Comparison of ENCODE assay signal across 1 cellular context in the genomic region with DNA sequence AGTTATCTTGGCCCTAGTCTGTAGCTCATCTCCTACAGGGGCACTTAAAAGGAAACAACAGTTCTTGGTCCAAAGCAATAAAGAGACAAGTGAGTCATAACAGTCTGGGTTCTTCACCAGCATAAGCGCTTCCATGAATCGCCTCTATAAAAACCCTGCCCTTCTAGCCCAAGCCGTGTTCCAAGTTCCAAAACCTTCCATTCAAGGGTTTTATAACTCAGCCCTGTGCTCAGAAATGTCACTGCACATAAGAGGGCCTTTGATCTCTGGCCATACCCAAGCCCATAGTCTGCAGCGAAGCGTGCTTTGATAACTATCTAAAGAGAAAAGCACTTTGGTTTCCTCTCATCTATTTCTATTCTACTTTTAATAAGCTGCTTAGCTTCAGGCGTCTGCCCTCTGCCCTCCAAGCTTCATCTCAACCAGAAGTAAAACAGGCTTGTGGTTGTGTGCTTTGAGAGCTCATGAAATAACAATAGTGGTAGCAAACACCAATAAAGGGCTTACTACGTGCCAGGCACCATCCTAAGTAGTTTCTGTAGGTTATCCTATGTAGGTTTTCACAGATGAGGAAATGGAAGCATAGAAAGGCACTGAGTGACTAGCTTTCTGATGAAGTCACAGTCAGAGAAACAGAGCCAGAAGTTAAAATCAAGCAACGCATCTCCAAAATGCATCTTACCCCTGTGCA.
TF ChIP-seq lines count a peak whose summit lies in the region.

No MANE protein-coding gene starts in this region.

TF ChIP-seq in SK-N-SH, 30 proteins besides CTCF, POLR2A, EP300 and RAD21 (continued from another document):
- TF ChIP-seq EZH2phosphoT487 (IDR thresholded peaks at IDR 0.05; ENCODE audit: borderline replicate concordance, low read depth) (no peak), FOXM1 (IDR thresholded peaks at IDR 0.05; ENCODE audit: low read depth) (no peak), NRF1 (IDR thresholded peaks at IDR 0.05; ENCODE audit: low read depth, low read length) (no peak), FOSL2 (IDR thresholded peaks at IDR 0.05; ENCODE audit: borderline replicate concordance, low read depth) (peak; percentile 50; the same call in 1 of the 2 replicates), GATA2 (CRISPR knock-in tag; IDR thresholded peaks at IDR 0.05) (no peak), RCOR1 (IDR thresholded peaks at IDR 0.05; ENCODE audit: low read length) (no peak), CHD2 (IDR thresholded peaks at IDR 0.05; ENCODE audit: low read length, partially characterized antibody) (no peak), YY1 (IDR thresholded peaks at IDR 0.05; ENCODE audit: low read depth) (no peak), RXRA (IDR thresholded peaks at IDR 0.05; ENCODE audit: borderline replicate concordance, low read depth) (no peak), MEF2A (IDR thresholded peaks at IDR 0.05; ENCODE audit: borderline replicate concordance, low read depth) (no peak), MXI1 (IDR thresholded peaks at IDR 0.05; ENCODE audit: low read depth, low read length) (no peak), TEAD4 (IDR thresholded peaks at IDR 0.05; ENCODE audit: borderline replicate concordance, insufficient read depth) (no peak), SMC3 (IDR thresholded peaks at IDR 0.05; ENCODE audit: low read depth, low read length) (no peak), POLR2AphosphoS5 (IDR thresholded peaks at IDR 0.05; ENCODE audit: low read depth, low read length) (no peak)
- TF ChIP-seq, protein P1, sequence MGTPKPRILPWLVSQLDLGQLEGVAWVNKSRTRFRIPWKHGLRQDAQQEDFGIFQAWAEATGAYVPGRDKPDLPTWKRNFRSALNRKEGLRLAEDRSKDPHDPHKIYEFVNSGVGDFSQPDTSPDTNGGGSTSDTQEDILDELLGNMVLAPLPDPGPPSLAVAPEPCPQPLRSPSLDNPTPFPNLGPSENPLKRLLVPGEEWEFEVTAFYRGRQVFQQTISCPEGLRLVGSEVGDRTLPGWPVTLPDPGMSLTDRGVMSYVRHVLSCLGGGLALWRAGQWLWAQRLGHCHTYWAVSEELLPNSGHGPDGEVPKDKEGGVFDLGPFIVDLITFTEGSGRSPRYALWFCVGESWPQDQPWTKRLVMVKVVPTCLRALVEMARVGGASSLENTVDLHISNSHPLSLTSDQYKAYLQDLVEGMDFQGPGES (IDR thresholded peaks at IDR 0.05; ENCODE audit: low read depth, low read length): no peak
- TF ChIP-seq, protein P2, sequence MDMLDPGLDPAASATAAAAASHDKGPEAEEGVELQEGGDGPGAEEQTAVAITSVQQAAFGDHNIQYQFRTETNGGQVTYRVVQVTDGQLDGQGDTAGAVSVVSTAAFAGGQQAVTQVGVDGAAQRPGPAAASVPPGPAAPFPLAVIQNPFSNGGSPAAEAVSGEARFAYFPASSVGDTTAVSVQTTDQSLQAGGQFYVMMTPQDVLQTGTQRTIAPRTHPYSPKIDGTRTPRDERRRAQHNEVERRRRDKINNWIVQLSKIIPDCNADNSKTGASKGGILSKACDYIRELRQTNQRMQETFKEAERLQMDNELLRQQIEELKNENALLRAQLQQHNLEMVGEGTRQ (IDR thresholded peaks at IDR 0.05; ENCODE audit: borderline replicate concordance, low read depth, low read length): no peak
- TF ChIP-seq, protein P3, sequence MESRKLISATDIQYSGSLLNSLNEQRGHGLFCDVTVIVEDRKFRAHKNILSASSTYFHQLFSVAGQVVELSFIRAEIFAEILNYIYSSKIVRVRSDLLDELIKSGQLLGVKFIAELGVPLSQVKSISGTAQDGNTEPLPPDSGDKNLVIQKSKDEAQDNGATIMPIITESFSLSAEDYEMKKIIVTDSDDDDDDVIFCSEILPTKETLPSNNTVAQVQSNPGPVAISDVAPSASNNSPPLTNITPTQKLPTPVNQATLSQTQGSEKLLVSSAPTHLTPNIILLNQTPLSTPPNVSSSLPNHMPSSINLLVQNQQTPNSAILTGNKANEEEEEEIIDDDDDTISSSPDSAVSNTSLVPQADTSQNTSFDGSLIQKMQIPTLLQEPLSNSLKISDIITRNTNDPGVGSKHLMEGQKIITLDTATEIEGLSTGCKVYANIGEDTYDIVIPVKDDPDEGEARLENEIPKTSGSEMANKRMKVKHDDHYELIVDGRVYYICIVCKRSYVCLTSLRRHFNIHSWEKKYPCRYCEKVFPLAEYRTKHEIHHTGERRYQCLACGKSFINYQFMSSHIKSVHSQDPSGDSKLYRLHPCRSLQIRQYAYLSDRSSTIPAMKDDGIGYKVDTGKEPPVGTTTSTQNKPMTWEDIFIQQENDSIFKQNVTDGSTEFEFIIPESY (IDR thresholded peaks at IDR 0.05; ENCODE audit: borderline replicate concordance, low read depth): no peak
TF ChIP-seq in SK-N-SH: peak in this region for 4.
